ENCODE assay signal across 8 cellular contexts in genomic region chr5:79990205-79990597, GRCh38. TPM values are rescaled to one million over a fixed set of nuclear protein-coding genes. Genes with fewer than 3 reads are reported as not detected.
DNase-seq lines count a peak whose midpoint lies in the region; ATAC-seq and TF ChIP-seq lines count a peak whose summit lies in the region.

No MANE protein-coding gene starts in this region.

- no peak overlapping the region for H2BK120ac ChIP-seq in H9 (ENCODE audit: low read depth, low read length, poor library complexity, severe bottlenecking)

- no peak overlapping the region for H2BK15ac ChIP-seq in H9 (ENCODE audit: low read depth, low read length)

- BruUV-seq in PC-9 (replicated peaks; lab: Mats Ljungman, UMichigan), result TSS peak; percentile 58

- H2AFZ ChIP-seq in H9 (ENCODE audit: low read length) (no peak overlapping the region), PC-9 (peak overlapping the region; percentile 88)

- H3K4ac ChIP-seq in H9 (ENCODE audit: low read depth, low read length), result no peak overlapping the region

- no peak overlapping the region for H3K18ac ChIP-seq in H9 (ENCODE audit: insufficient read length, low read depth, low read length)

- peak; percentile 47 for ATAC-seq in GM18508 (IDR thresholded peaks at IDR 0.05; ENCODE audit: insufficient read depth, unreplicated experiment)

- TF ChIP-seq CTCF in H9 (conservative IDR thresholded peaks at IDR 0.05) (no peak), PC-9 (conservative IDR thresholded peaks at IDR 0.05) (no peak), esophagus squamous epithelium (IDR thresholded peaks at IDR 0.05) (no peak)

- no peak overlapping the region for H3T11ph ChIP-seq in H9 (ENCODE audit: low read length)

- H3K23me2 ChIP-seq in H9 (ENCODE audit: insufficient read length, low read depth, low read length, poor library complexity, severe bottlenecking), result peaks cover 6% of the 10 kb centered on the region

- no peak overlapping the region for H2BK5ac ChIP-seq in H9 (ENCODE audit: insufficient read length, low read length)

- no peaks in the 10 kb centered on the region for H4K20me1 ChIP-seq in H9 (ENCODE audit: control insufficient read depth, insufficient read depth, insufficient read length)
- H4K20me1 ChIP-seq in PC-9 (ENCODE audit: insufficient read depth), result no peaks in the 10 kb centered on the region

- no peaks in the 10 kb centered on the region for H3K9me3 ChIP-seq in H9 (ENCODE audit: control insufficient read depth, low read depth, low read length)
- no peaks in the 10 kb centered on the region for H3K9me3 ChIP-seq in PC-9 (ENCODE audit: insufficient read depth, low read depth)
- H3K9me3 ChIP-seq in esophagus squamous epithelium, result no peaks in the 10 kb centered on the region

- no peak overlapping the region for H3K14ac ChIP-seq in H9 (ENCODE audit: insufficient read depth, low read length)

- peak overlapping the region; percentile 88 to 94 for H3K4me3 Mint-ChIP-seq in H9

- intact Hi-C loops in PC-9 (cut with micrococcal nuclease; ENCODE audit: unreplicated experiment) (loop anchor here (2.0 to 10.0 kb wide), 2 partner anchors 15 to 65 kb away; no protein-coding TSS in a partner anchor), esophagus squamous epithelium (cut with DNase I) (no loop called here)

- H3K9me2 ChIP-seq in PC-9 (ENCODE audit: insufficient read depth), result no peaks in the 10 kb centered on the region

- no CpG with 5 or more reads among the region's 6 CpGs for WGBS in H9 (ENCODE audit: extremely low coverage, insufficient read length, low lambda C conversion rate)
- WGBS in esophagus squamous epithelium, 2 donors, result 38 to 41% methylated on average over 6 of the region's 6 CpGs

- no peak overlapping the region for H2BK12ac ChIP-seq in H9 (ENCODE audit: insufficient read length, low read depth, low read length)

- no peaks in the 10 kb centered on the region for H3F3A ChIP-seq in PC-9 (ENCODE audit: insufficient read depth, low read depth)

- peak overlapping the region; percentile 37 for H3K27ac ChIP-seq in H9 (ENCODE audit: insufficient read length, low read depth, low read length)
- H3K27ac ChIP-seq in PC-9, result peak overlapping the region; percentile 81; the same call in 1 of the 2 replicates
- H3K27ac ChIP-seq in esophagus squamous epithelium, result peak overlapping the region in 2 of 4 donors; percentile 82 to 86

- H3K27me3 ChIP-seq in H9 (ENCODE audit: insufficient read depth, low read length) (no peaks in the 10 kb centered on the region), PC-9 (ENCODE audit: insufficient read depth, low read depth) (no peaks in the 10 kb centered on the region), esophagus squamous epithelium (peaks cover 0 to 1% (median 0%) of the 10 kb centered on the region in 4 donors)

- H3K27me3 Mint-ChIP-seq in H9 (ENCODE audit: low read depth), result peaks cover 16% of the 10 kb centered on the region

- H4K91ac ChIP-seq in H9 (ENCODE audit: insufficient read length, low read depth, low read length), result no peak overlapping the region

- peaks cover 13 to 16% of the 10 kb centered on the region in 2 experiments for H3K4me1 Mint-ChIP-seq in H9

- no peak overlapping the region for H2BK20ac ChIP-seq in H9 (ENCODE audit: low read depth, low read length, poor library complexity, severe bottlenecking)

- no peak overlapping the region for H2AK5ac ChIP-seq in H9 (ENCODE audit: insufficient read length, low read length)

- H3K36me3 Mint-ChIP-seq in H9 (ENCODE audit: insufficient read depth in 1 of 3, low read depth in 3 of 3), result peaks cover 14 to 37% (median 36%) of the 10 kb centered on the region in 3 experiments

- no peak overlapping the region for H4K5ac ChIP-seq in H9 (ENCODE audit: insufficient read length, low read depth, low read length)

- no peak overlapping the region for H3K56ac ChIP-seq in H9 (ENCODE audit: insufficient read length, low read depth, low read length)

- no peaks in the 10 kb centered on the region for H3K79me2 ChIP-seq in H9 (ENCODE audit: insufficient read depth, low read length)
- H3K79me2 ChIP-seq in PC-9 (ENCODE audit: low read depth), result peaks cover 28% of the 10 kb centered on the region

- POLR2A ChIA-PET in PC-9 (lab: Charles Lee; ENCODE audit: unreplicated experiment), result interaction anchor here (0.6 to 0.8 kb wide), 2 partner anchors 15 to 624 kb away, joined by 3 to 9 read pairs; no protein-coding TSS in a partner anchor

- DNase-seq in H9 (no peak), PC-9 (no peak), esophagus squamous epithelium (lab: John Stamatoyannopoulos, UW) (no peak), skeletal muscle cell (ENCODE audit: low read depth) (no peak), NCI-H345 treated with DMSO at 0.1 percent for 48 hours (lab: John Stamatoyannopoulos, UW; ENCODE audit: unreplicated experiment) (no peak), ureter (ENCODE audit: low spot score) (no peak), erythroblast (lab: John Stamatoyannopoulos, UW) (no peak)

- no peak overlapping the region for H4K8ac ChIP-seq in H9 (replicated peaks; ENCODE audit: insufficient read length, low read depth, low read length)

- H3K27ac Mint-ChIP-seq in H9, result peak overlapping the region; percentile 97 to 99 (median 98)

- H3K79me1 ChIP-seq in H9 (ENCODE audit: insufficient read depth, low read depth, low read length, poor library complexity, severe bottlenecking), result no peaks in the 10 kb centered on the region

- H3K4me2 ChIP-seq in H9 (ENCODE audit: insufficient read depth, insufficient read length, low read length) (peak overlapping the region; percentile 65), PC-9 (peak overlapping the region; percentile 90)

- peak overlapping the region; percentile 72 for H3K4me3 ChIP-seq in PC-9
- H3K4me3 ChIP-seq in esophagus squamous epithelium, result peak overlapping the region; percentile 68 to 93 (median 86)
- peak overlapping the region; percentile 95 for H3K4me3 ChIP-seq in skeletal muscle cell (ENCODE audit: low read depth, low read length)

- H3K9ac ChIP-seq in H9 (ENCODE audit: extremely low read depth, insufficient read length, low read length), result peak overlapping the region; percentile 83

- H3K4me1 ChIP-seq in H9 (ENCODE audit: insufficient read depth, low read length), result no peaks in the 10 kb centered on the region
- H3K4me1 ChIP-seq in PC-9 (replicated peaks; ENCODE audit: insufficient read depth), result peaks cover 23% of the 10 kb centered on the region
- peaks cover 0 to 21% (median 12%) of the 10 kb centered on the region in 3 donors for H3K4me1 ChIP-seq in esophagus squamous epithelium

- no peaks in the 10 kb centered on the region for H3K9me3 Mint-ChIP-seq in H9

- CTCF ChIA-PET in PC-9 (lab: Charles Lee), result no interaction called here

- H3K23ac ChIP-seq in H9 (ENCODE audit: insufficient read length, low read depth, low read length), result no peak overlapping the region

- peaks cover 10% of the 10 kb centered on the region; the same call in 1 of the 2 replicates for H3K36me3 ChIP-seq in PC-9 (ENCODE audit: low read depth)
- H3K36me3 ChIP-seq in esophagus squamous epithelium, result peaks cover 0 to 39% (median 5%) of the 10 kb centered on the region in 3 donors

- TF ChIP-seq POLR2A in esophagus squamous epithelium (IDR thresholded peaks at IDR 0.05) (no peak), erythroblast (IDR thresholded peaks at IDR 0.05; ENCODE audit: low read length) (no peak)

RNA-seq across cellular contexts. Expression of gene MTX3, which starts 0.9 kb away (rescaled TPM):
- total RNA-seq in H9 (2021) (22.3 and 24.1 TPM in 2 replicates), PC-9 (2021) (20.9 and 22.8 TPM in 2 replicates), esophagus squamous epithelium (10 to 100 TPM in 3 of 4 donors, 1 to 10 TPM in 1; 6.5 to 15.8 (median 12.3) TPM), ureter (25.4 TPM)

RNA-seq across cellular contexts. Expression of gene THBS4, which starts 44.9 kb away (rescaled TPM):
- 18.6 and 19.0 TPM in 2 replicates for total RNA-seq in H9 (2021)
- 6.6 and 8.1 TPM in 2 replicates for total RNA-seq in PC-9 (2021)
- total RNA-seq in esophagus squamous epithelium, result 1 to 10 TPM in 3 of 4 donors, under 1 TPM in 1; 0.44 to 4.7 (median 1.7) TPM
- total RNA-seq in ureter, result 2.8 TPM
